ENCODE assay signal across 9 cellular contexts in genomic region chr18:48842259-48843061, GRCh38.
A peak's percentile ranks its signal among the peaks of the same experiment; 100 is the strongest.
DNase-seq lines count a peak whose midpoint lies in the region; ATAC-seq and TF ChIP-seq lines count a peak whose summit lies in the region.
"Had no signal": no experiment of that assay in that cellular context is flagged by ENCODE, and none has a peak within 500 bp of the region (broad histone marks: within the 10 kb centered on the region; RNA-seq: fewer than 3 reads in every experiment).

No MANE protein-coding gene starts in this region.

- intact Hi-C loops in Right ventricle myocardium inferior (cut with DNase I), result loop anchor here (2.0 to 5.0 kb wide), 4 partner anchors 45 to 155 kb away; no protein-coding TSS in a partner anchor
- intact Hi-C loops in cardiac septum (cut with DNase I), result loop anchor here (5.0 kb wide), 3 partner anchors 50 to 160 kb away; no protein-coding TSS in a partner anchor
- intact Hi-C loops in uterus (cut with DNase I; ENCODE audit: low total_unique reads), result no loop called here

- ATAC-seq in Right ventricle myocardium inferior (peak; percentile 40), GM21619 (IDR thresholded peaks at IDR 0.05; ENCODE audit: unreplicated experiment) (no peak), foreskin keratinocyte (no peak)

- no peaks in the 10 kb centered on the region for H3K27me3 Mint-ChIP-seq in mesothelial cell of epicardium (ENCODE audit: low read depth)

- no peak for DNase-seq in Right ventricle myocardium inferior (ENCODE audit: missing footprints)
- no peak for DNase-seq in cardiac septum (ENCODE audit: low spot score)
- peak; percentile 39 to 81 for DNase-seq in cardiac fibroblast (ENCODE audit: low read depth in 2 of 2)
- DNase-seq in mesothelial cell of epicardium (ENCODE audit: low spot score in 2 of 2, unreplicated experiment in 2 of 2), result no peak
- DNase-seq in uterus, result peak in 1 of 2 donors; percentile 41
- DNase-seq in occipital lobe (lab: John Stamatoyannopoulos, UW), result no peak
- DNase-seq in foreskin keratinocyte, result no peak
- DNase-seq: NCI-H187 had no signal

- peaks cover 61% of the 10 kb centered on the region for H3K4me1 Mint-ChIP-seq in mesothelial cell of epicardium

- H3K4me1 ChIP-seq in uterus, result no peaks in the 10 kb centered on the region
- peaks cover 26% of the 10 kb centered on the region for H3K4me1 ChIP-seq in foreskin keratinocyte

- H3K9me3 Mint-ChIP-seq in mesothelial cell of epicardium, result peaks cover 4% of the 10 kb centered on the region

- peak overlapping the region; percentile 44 for H3K4me3 Mint-ChIP-seq in mesothelial cell of epicardium

- H3K36me3 ChIP-seq in uterus, result no peaks in the 10 kb centered on the region

- H3K27me3 ChIP-seq in uterus, result no peaks in the 10 kb centered on the region
- H3K27me3 ChIP-seq in foreskin keratinocyte, result no peaks in the 10 kb centered on the region

- H3K9me3 ChIP-seq in uterus, result no peaks in the 10 kb centered on the region

- H3K27ac Mint-ChIP-seq in mesothelial cell of epicardium, result peak overlapping the region; percentile 97

- TF ChIP-seq CTCF in cardiac fibroblast (IDR thresholded peaks at IDR 0.05; ENCODE audit: low read depth, low read length) (no peak), mesothelial cell of epicardium (IDR thresholded peaks at IDR 0.05; ENCODE audit: unreplicated experiment) (no peak), uterus (IDR thresholded peaks at IDR 0.05) (no peak), foreskin keratinocyte (conservative IDR thresholded peaks at IDR 0.05) (no peak)

- TF ChIP-seq POLR2A in uterus (IDR thresholded peaks at IDR 0.05), result no peak

- no peak overlapping the region for H3K4me3 ChIP-seq in cardiac fibroblast (replicated peaks in 1 of 2; ENCODE audit: low read depth in 2 of 2, low read length in 2 of 2)
- H3K4me3 ChIP-seq in uterus, result no peak overlapping the region

- peaks cover 8% of the 10 kb centered on the region for H3K36me3 Mint-ChIP-seq in mesothelial cell of epicardium

- H3K27ac ChIP-seq in uterus, result peak overlapping the region; percentile 48 to 54
- no peak overlapping the region for H3K27ac ChIP-seq in foreskin keratinocyte

Comparison
In these comparisons a context has a peak if more than half of its experiments do, and no peak if none do; other contexts are left out.
1. DNase-seq: peak in cardiac fibroblast (2 of 2); none in Right ventricle myocardium inferior (single experiment), cardiac septum (single experiment), mesothelial cell of epicardium (0 of 2), occipital lobe (single experiment) and foreskin keratinocyte (0 of 2).